Comparison of ENCODE assay signal across 24 cellular contexts in the genomic region with DNA sequence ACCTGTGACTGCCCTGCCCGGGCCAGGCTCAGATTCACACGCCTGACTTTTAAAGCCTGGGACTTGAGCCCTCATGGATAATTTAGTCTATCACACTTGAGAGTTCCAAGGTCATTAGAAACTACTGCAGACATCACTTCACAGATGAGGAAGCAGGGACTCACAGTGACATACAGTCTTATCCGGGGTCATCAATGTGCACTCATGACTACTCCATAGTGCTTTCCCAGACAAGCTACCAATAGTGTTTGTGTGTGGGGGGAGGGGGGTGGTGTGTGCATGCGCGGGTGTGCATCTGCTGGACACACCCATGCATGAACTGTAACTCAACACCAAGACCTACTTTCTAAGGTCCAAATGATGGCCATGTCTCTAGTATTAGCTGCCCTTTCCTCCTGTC. TPM values are rescaled to one million over a fixed set of nuclear protein-coding genes. Genes with fewer than 3 reads are reported as not detected.
DNase-seq lines count a peak whose midpoint lies in the region; ATAC-seq and FAIRE-seq lines count a peak whose summit lies in the region.
"Had no signal": no experiment of that assay in that cellular context is flagged by ENCODE, and none has a peak within 500 bp of the region (broad histone marks: within the 10 kb centered on the region; RNA-seq: fewer than 3 reads in every experiment).

No MANE protein-coding gene starts in this region.

- peak; percentile 52 for ATAC-seq in left colon

- intact Hi-C loops in left colon (cut with DNase I, micrococcal nuclease) = no loop called here

- no peak for FAIRE-seq in GM19239 (lab: Jason Lieb, UNC)
- FAIRE-seq: GM12892 had no signal

- DNase-seq in NCI-H1417 (lab: John Stamatoyannopoulos, UW) (peak; percentile 20 to 85 (median 47)), NCI-H1417 treated with DMSO at 0.1 percent for 48 hours (lab: John Stamatoyannopoulos, UW) (no peak), DMS79 (lab: John Stamatoyannopoulos, UW) (peak; percentile 78), NCI-H510A treated with DMSO at 0.1 percent for 48 hours (lab: John Stamatoyannopoulos, UW) (peak; percentile 70), left colon (no peak), NCI-H446 treated with DMSO at 0.1 percent for 48 hours (lab: John Stamatoyannopoulos, UW) (no peak), GM19239 (ENCODE audit: insufficient read length, low spot score) (no peak), GM03348 (ENCODE audit: low spot score) (no peak)
- DNase-seq: 8988T; BE2C; Calu3; CD4-positive, alpha-beta T cell; GF-D8; H7; MG63; NCI-H1105; NCI-H1930; NCI-H446; NK-92 treated with Interleukin-12 subunit alpha and Interleukin-12 subunit beta, amount 100 ng/mL, for 24 hours; SIG-M5 had no signal

RNA-seq across cellular contexts. Expression of a gene that starts 16.1 kb away (rescaled TPM):
- total RNA-seq in left colon = 1 to 10 TPM; 3.5 to 5.7 TPM
- total RNA-seq: CD4-positive, alpha-beta T cell; Daoy; OCI-LY7; RPMI7951 had no signal

Comparison
In these comparisons a context has a peak if more than half of its experiments do, and no peak if none do; other contexts are left out.
1. DNase-seq: peak in NCI-H1417 (3 of 3), DMS79 (single experiment) and NCI-H510A treated with DMSO at 0.1 percent for 48 hours (single experiment); none in NCI-H1417 treated with DMSO at 0.1 percent for 48 hours (single experiment), left colon (0 of 2), NCI-H446 treated with DMSO at 0.1 percent for 48 hours (single experiment), GM19239 (single experiment) and GM03348 (single experiment).